Comparison of ENCODE assay signal across 8 cellular contexts in the genomic region with DNA sequence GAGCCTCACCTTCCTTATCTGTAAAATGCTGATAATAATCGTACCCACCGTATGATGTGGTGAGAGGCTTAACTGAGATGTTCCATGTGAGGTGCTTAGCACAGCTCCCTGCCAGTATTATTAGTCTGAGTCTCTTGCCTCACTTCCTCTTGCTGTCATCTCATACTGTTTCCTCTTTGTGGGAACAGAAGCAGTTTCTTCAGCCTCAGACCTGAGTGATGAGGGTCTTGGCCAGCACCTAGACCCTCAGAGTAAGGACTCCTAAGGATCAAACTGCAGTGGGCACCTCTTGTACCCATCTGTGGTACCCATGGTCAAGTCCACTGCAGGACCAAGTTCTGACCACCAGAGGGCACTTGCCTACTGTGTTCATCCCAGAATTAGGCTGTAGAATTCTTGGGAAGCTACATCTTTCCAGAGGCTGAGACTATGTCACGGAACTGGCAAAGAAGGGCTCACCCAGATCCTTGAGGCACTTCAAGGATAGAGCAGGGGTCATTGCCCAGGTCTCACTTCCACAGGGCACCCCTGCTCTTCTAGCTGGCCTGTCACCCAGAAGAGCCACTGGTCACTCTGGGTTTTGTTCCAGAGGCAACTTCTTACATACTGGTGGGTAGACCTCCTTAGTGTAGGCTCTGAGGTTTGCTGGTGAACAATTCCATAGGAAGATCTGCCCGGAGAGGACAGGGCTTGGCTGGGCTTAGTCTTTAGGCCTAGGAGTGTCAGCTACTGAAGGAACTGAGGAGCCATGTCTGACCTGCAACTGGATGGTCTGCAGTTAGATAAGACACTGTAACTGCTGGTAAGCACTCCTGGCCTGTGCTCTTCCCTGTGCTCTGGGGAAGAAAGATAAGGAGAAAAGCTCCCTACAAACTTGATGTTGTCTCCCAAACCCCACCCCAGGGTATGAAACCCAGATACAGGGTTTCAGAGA. TPM values are rescaled to one million over a fixed set of nuclear protein-coding genes. Genes with fewer than 3 reads are reported as not detected.
DNase-seq lines count a peak whose midpoint lies in the region; ATAC-seq, FAIRE-seq and TF ChIP-seq lines count a peak whose summit lies in the region.

No MANE protein-coding gene starts in this region.

- peak; percentile 64 to 76 for ATAC-seq in lower lobe of right lung
- no peak for ATAC-seq in HG03460 (IDR thresholded peaks at IDR 0.05; ENCODE audit: unreplicated experiment)

- no peaks in the 10 kb centered on the region for H3K4me1 ChIP-seq in A673 (ENCODE audit: insufficient read depth, low read length, poor library complexity, severe bottlenecking)
- H3K4me1 ChIP-seq in lower lobe of right lung = no peaks in the 10 kb centered on the region

- POLR2A ChIA-PET in A673 (lab: Charles Lee; ENCODE audit: low non-redundant PET) = no interaction called here

- intact Hi-C loops in A673 (cut with micrococcal nuclease; ENCODE audit: unreplicated experiment) (loop anchor here (1.0 to 10.0 kb wide), 4 partner anchors 147 to 654 kb away; no protein-coding TSS in a partner anchor), lower lobe of right lung (cut with DNase I) (no loop called here)

- TF ChIP-seq CTCF in A673 (conservative IDR thresholded peaks at IDR 0.05; ENCODE audit: low read depth, low read length) = peak; percentile 94
- peak; percentile 93 for TF ChIP-seq CTCF in lower lobe of right lung (IDR thresholded peaks at IDR 0.05)

- no TSS peak for BruUV-seq in A673 (replicated peaks; lab: Mats Ljungman, UMichigan)

- TF ChIP-seq POLR2A in GM12891 (IDR thresholded peaks at IDR 0.05; ENCODE audit: low read depth, low read length) = no peak

- H3K27me3 ChIP-seq in A673 (replicated peaks; ENCODE audit: insufficient read depth, low read depth, low read length, poor library complexity) (no peaks in the 10 kb centered on the region), lower lobe of right lung (ENCODE audit: low read depth) (no peaks in the 10 kb centered on the region)

- H3K36me3 ChIP-seq in A673 (ENCODE audit: insufficient read depth, low read length, poor library complexity, severe bottlenecking) (no peaks in the 10 kb centered on the region), lower lobe of right lung (peaks cover 35% of the 10 kb centered on the region)

- DNase-seq in A673 (ENCODE audit: low spot score) = peak; percentile 68
- peak; percentile 32 for DNase-seq in GM12891 (ENCODE audit: insufficient read length, low spot score)
- peak; percentile 29 to 69 for DNase-seq in NCI-H446 (lab: John Stamatoyannopoulos, UW)
- DNase-seq in activated CD4-positive, alpha-beta T cell treated with anti-CD3 and anti-CD28 coated beads for 4 hours = peak; percentile 19 to 53
- DNase-seq in ecto neural progenitor cell (ENCODE audit: low spot score) = peak; percentile 63
- peak; percentile 63 for DNase-seq in lower lobe of right lung
- peak; percentile 75 for DNase-seq in stimulated activated CD8-positive, alpha-beta memory T cell treated with anti-CD3 and anti-CD28 coated beads, Interleukin-4, amount 100 ng/mL, for 48 hours

- peak; percentile 61 for FAIRE-seq in GM12891 (lab: Jason Lieb, UNC)

- CTCF ChIA-PET in A673 (lab: Charles Lee) = interaction anchor here (0.5 to 1.0 kb wide), 11 partner anchors 9 to 652 kb away, joined by 3 to 4 read pairs (median 3); partner anchors contain the start of gene IFT52

- H3K4me3 ChIP-seq in A673 (ENCODE audit: low read depth, low read length, poor library complexity, severe bottlenecking) (no peak overlapping the region), lower lobe of right lung (no peak overlapping the region)

- H3K9me3 ChIP-seq in A673 (ENCODE audit: low read depth, low read length, poor library complexity, severe bottlenecking) = no peaks in the 10 kb centered on the region
- no peaks in the 10 kb centered on the region for H3K9me3 ChIP-seq in lower lobe of right lung

- H3K27ac ChIP-seq in A673 (ENCODE audit: low read depth, low read length, poor library complexity, severe bottlenecking) (no peak overlapping the region), lower lobe of right lung (no peak overlapping the region)

TF ChIP-seq in GM12891, 5 proteins besides CTCF, POLR2A, EP300 and RAD21:
- TF ChIP-seq POLR2AphosphoS5 (IDR thresholded peaks at IDR 0.05; ENCODE audit: low read depth, low read length) (no peak), SPI1 (IDR thresholded peaks at IDR 0.05; ENCODE audit: low read depth, low read length) (peak; percentile 50; the same call in 1 of the 2 replicates)

RNA-seq across cellular contexts. Expression of gene SGK2, which starts 20.6 kb away (rescaled TPM):
- 0.13 and 1.1 TPM in 2 replicates for total RNA-seq in A673 (2021)
- 0.21 TPM for polyA plus RNA-seq in GM12891 (2012; ENCODE audit: low read depth, missing spikeins)
- 1.2 TPM for total RNA-seq in lower lobe of right lung

RNA-seq across cellular contexts. Expression of gene L3MBTL1, which starts 30.7 kb away (rescaled TPM):
- total RNA-seq in A673 (2021) = 8.1 and 9.6 TPM in 2 replicates
- 2.8 TPM for polyA plus RNA-seq in GM12891 (2012; ENCODE audit: low read depth, missing spikeins)
- 10.5 TPM for total RNA-seq in lower lobe of right lung

RNA-seq across cellular contexts. Expression of gene IFT52, which starts 52.5 kb away (rescaled TPM):
- total RNA-seq in A673 (2021) (44.3 and 49.6 TPM in 2 replicates), lower lobe of right lung (19.9 TPM)
- polyA plus RNA-seq in GM12891 (2012; ENCODE audit: low read depth, missing spikeins) = 16.6 TPM
